Comparison of ENCODE assay signal across 3 cellular contexts in genomic region chr1:158175915-158176314, GRCh38. TPM values are rescaled to one million over a fixed set of nuclear protein-coding genes. Genes with fewer than 3 reads are reported as not detected.
"Had no signal": no experiment of that assay in that cellular context is flagged by ENCODE, and none has a peak within 500 bp of the region (broad histone marks: within the 10 kb centered on the region; RNA-seq: fewer than 3 reads in every experiment).

No MANE protein-coding gene starts in this region.

RNA-seq across cellular contexts. Expression of gene CD1D, which starts 4.8 kb away (rescaled TPM):
- total RNA-seq: natural killer cell treated with Interleukin-12 subunit alpha and Interleukin-12 subunit beta and Interleukin-15 and Interleukin-18, amount 100 ng/mL, for 72 hours; progenitor cell of endocrine pancreas; pulmonary artery endothelial cell had no signal
